8 cellular contexts compared by ENCODE assay signal in the genomic region with DNA sequence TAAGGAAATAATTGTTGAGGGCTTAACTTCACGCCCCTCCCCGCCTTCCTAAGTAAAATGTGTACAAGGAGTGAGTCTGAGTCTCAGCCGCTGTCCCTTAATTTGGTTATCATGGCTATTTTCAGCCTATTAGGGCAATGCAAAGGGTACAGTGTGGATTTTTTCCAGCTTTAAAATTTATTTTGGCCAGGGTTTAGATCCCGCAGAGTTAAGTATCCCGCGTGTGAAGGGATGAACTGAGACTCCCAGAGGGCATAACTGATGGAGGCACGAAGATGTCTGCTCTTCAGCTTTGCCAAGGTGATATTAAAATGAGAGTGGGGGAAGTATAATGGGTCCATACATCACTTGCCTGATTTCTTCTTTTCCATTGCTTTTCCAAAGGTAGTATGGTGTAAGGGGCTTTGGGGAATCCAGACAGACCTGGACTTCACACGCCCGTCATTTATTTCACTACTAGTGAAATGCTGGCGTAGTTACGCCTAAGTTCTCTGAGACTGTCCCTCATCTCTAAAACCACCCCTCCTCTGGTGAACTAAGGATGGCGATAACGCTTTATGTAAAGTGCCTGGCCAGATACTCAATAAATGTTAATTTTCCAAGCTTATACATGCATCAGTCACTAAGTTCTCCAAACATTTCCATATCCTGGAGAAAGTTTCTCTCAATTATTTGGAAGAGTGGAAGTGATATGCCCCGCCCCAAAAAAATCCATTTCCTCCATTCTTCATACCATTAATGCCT. TPM values are rescaled to one million over a fixed set of nuclear protein-coding genes. Genes with fewer than 3 reads are reported as not detected.
DNase-seq lines count a peak whose midpoint lies in the region; ATAC-seq, FAIRE-seq and TF ChIP-seq lines count a peak whose summit lies in the region.

No MANE protein-coding gene starts in this region.

- no peak for TF ChIP-seq CTCF in GM12878 (IDR thresholded peaks at IDR 0.05 in 2 of 3, conservative IDR thresholded peaks at IDR 0.05 in 1 of 3; ENCODE audit: control insufficient read depth in 2 of 3, extremely low read depth in 1 of 3, insufficient read depth in 1 of 3, low read depth in 3 of 3, low read length in 3 of 3)
- TF ChIP-seq CTCF in upper lobe of right lung (IDR thresholded peaks at IDR 0.05): no peak

- peak overlapping the region; percentile 76 for H3K4me3 ChIP-seq in GM12878
- peak overlapping the region; percentile 25 for H3K4me3 ChIP-seq in mesendoderm (ENCODE audit: low read length)
- peak overlapping the region; percentile 68 for H3K4me3 ChIP-seq in upper lobe of right lung

- H3K9me3 ChIP-seq in GM12878 (replicated peaks; ENCODE audit: control insufficient read depth, insufficient read depth, low read length) (no peaks in the 10 kb centered on the region), upper lobe of right lung (no peaks in the 10 kb centered on the region)

- no peak overlapping the region for H2BK15ac ChIP-seq in mesendoderm (replicated peaks; ENCODE audit: low read depth)

- no peak overlapping the region for H3K23ac ChIP-seq in mesendoderm (ENCODE audit: low read length)

- H2BK5ac ChIP-seq in mesendoderm (ENCODE audit: low read length): no peak overlapping the region

- intact Hi-C loops in GM12878 (cut with micrococcal nuclease; ENCODE audit: unreplicated experiment) (loop anchor here (10.0 kb wide), 1 partner anchor 460 kb away; no protein-coding TSS in a partner anchor), upper lobe of right lung (cut with DNase I) (no loop called here), head of caudate nucleus (cut with DNase I) (no loop called here)

- H4K5ac ChIP-seq in mesendoderm (ENCODE audit: low read length): no peak overlapping the region

- peak overlapping the region; percentile 72 for H3K18ac ChIP-seq in mesendoderm (ENCODE audit: low read length)

- ATAC-seq in GM12878 (no peak), upper lobe of right lung (no peak), HG02870 (IDR thresholded peaks at IDR 0.05; ENCODE audit: unreplicated experiment) (no peak)

- H3K27ac Mint-ChIP-seq in activated naive CD4-positive, alpha-beta T cell treated with anti-CD3 and anti-CD28 coated beads, Interleukin-2, amount 50 U/mL, for 24 hours: peak overlapping the region; percentile 85

- SMC1A ChIA-PET in GM12878 (lab: Charles Lee; ENCODE audit: uncharacterized antibody, unreplicated experiment): interaction anchor here (0.6 to 2.4 kb wide), 7 partner anchors 14 to 65 kb away, joined by 3 to 8 read pairs (median 4); no protein-coding TSS in a partner anchor

- H3K27ac ChIP-seq in GM12878 (ENCODE audit: control insufficient read depth, insufficient read depth) (no peak overlapping the region), mesendoderm (ENCODE audit: low read depth, low read length) (no peak overlapping the region), upper lobe of right lung (peak overlapping the region; percentile 73)

- peaks cover 0 to 3% of the 10 kb centered on the region in 2 experiments; a peak in 1 of 4 replicates for H3K36me3 ChIP-seq in GM12878 (ENCODE audit: control insufficient read depth in 2 of 2, insufficient read depth in 2 of 2, low read length in 1 of 2)
- no peaks in the 10 kb centered on the region for H3K36me3 ChIP-seq in mesendoderm (ENCODE audit: control insufficient read depth, insufficient read depth, low read length)
- H3K36me3 ChIP-seq in upper lobe of right lung: peaks cover 3% of the 10 kb centered on the region

- FAIRE-seq in GM12878 (lab: Jason Lieb, UNC): no peak

- no peaks in the 10 kb centered on the region for H3K27me3 ChIP-seq in GM12878 (replicated peaks in 1 of 2; ENCODE audit: control insufficient read depth in 2 of 2, insufficient read depth in 2 of 2, low read length in 1 of 2)
- H3K27me3 ChIP-seq in mesendoderm (ENCODE audit: insufficient read depth, low read length, poor library complexity): no peaks in the 10 kb centered on the region
- no peaks in the 10 kb centered on the region for H3K27me3 ChIP-seq in upper lobe of right lung

- peak overlapping the region; percentile 28; the same call in 1 of the 2 replicates for H3K9ac ChIP-seq in GM12878 (ENCODE audit: control insufficient read depth, insufficient read depth, low read length)
- H3K9ac ChIP-seq in mesendoderm (ENCODE audit: low read length): peak overlapping the region; percentile 66

- 6% methylated on average over 14 of the region's 14 CpGs for WGBS in GM12878 (ENCODE audit: insufficient coverage, insufficient replicate concordance, low lambda C conversion rate, missing lambda C conversion rate)
- WGBS in mesendoderm (ENCODE audit: extremely low coverage, insufficient coverage, low lambda C conversion rate): no CpG with 5 or more reads among the region's 14 CpGs

- H3K4me1 Mint-ChIP-seq in activated naive CD4-positive, alpha-beta T cell treated with anti-CD3 and anti-CD28 coated beads, Interleukin-2, amount 50 U/mL, for 24 hours: peaks cover 41% of the 10 kb centered on the region

- H3K36me3 Mint-ChIP-seq in activated naive CD4-positive, alpha-beta T cell treated with anti-CD3 and anti-CD28 coated beads, Interleukin-2, amount 50 U/mL, for 24 hours: no peaks in the 10 kb centered on the region

- no TSS peak for BruUV-seq in GM12878 (replicated peaks; lab: Mats Ljungman, UMichigan)

- no peaks in the 10 kb centered on the region for H3K79me1 ChIP-seq in mesendoderm (ENCODE audit: low read length)

- H3K9me3 Mint-ChIP-seq in activated naive CD4-positive, alpha-beta T cell treated with anti-CD3 and anti-CD28 coated beads, Interleukin-2, amount 50 U/mL, for 24 hours: no peaks in the 10 kb centered on the region

- H3K4me2 ChIP-seq in GM12878 (ENCODE audit: control insufficient read depth, insufficient read depth) (peak overlapping the region; percentile 97), mesendoderm (ENCODE audit: low read length) (peak overlapping the region; percentile 72)

- no peak overlapping the region for H2AK5ac ChIP-seq in mesendoderm (ENCODE audit: low read length)

- TF ChIP-seq RAD21 in GM12878 (IDR thresholded peaks at IDR 0.05; ENCODE audit: insufficient read depth, low read depth, low read length): no peak

- RAD21 ChIA-PET in GM12878 (lab: Charles Lee; ENCODE audit: unreplicated experiment): interaction anchor here (1.1 to 1.5 kb wide), 5 partner anchors 14 to 54 kb away, joined by 3 to 5 read pairs (median 3); partner anchors contain the start of gene CD59

- H3K56ac ChIP-seq in mesendoderm (ENCODE audit: low read length): peak overlapping the region; percentile 65

- DNase-seq in activated naive CD4-positive, alpha-beta T cell treated with Interleukin-2 at 50 U/mL for 16 hours: no peak
- DNase-seq in GM12878 (ENCODE audit: low read depth, low spot score) (no peak), mesendoderm (no peak), upper lobe of right lung (no peak), hippocampal formation (lab: John Stamatoyannopoulos, UW) (no peak), head of caudate nucleus (no peak)

- no peak overlapping the region for H3K4ac ChIP-seq in mesendoderm (ENCODE audit: low read depth, low read length)

- no peak overlapping the region for H2BK120ac ChIP-seq in mesendoderm (ENCODE audit: low read depth, low read length)

- TF ChIP-seq POLR2A in GM12878 (IDR thresholded peaks at IDR 0.05; ENCODE audit: low read depth, low read length): no peak

- CTCF ChIA-PET in GM12878 (lab: Yijun Ruan, JAX): interaction anchor here (0.7 to 1.4 kb wide), 4 partner anchors 21 to 59 kb away, joined by 3 to 5 read pairs (median 4); no protein-coding TSS in a partner anchor

- H3K4me1 ChIP-seq in GM12878 (ENCODE audit: control insufficient read depth, insufficient read depth, low read length): peaks cover 21% of the 10 kb centered on the region
- H3K4me1 ChIP-seq in mesendoderm (ENCODE audit: control insufficient read depth, low read depth, low read length): peaks cover 19% of the 10 kb centered on the region
- H3K4me1 ChIP-seq in upper lobe of right lung: peaks cover 17% of the 10 kb centered on the region

- TF ChIP-seq EP300 in GM12878 (IDR thresholded peaks at IDR 0.05; ENCODE audit: borderline replicate concordance in 1 of 2, control insufficient read depth in 1 of 2, low read depth in 2 of 2, low read length in 2 of 2): no peak

- peaks cover 5% of the 10 kb centered on the region for H3K27me3 Mint-ChIP-seq in activated naive CD4-positive, alpha-beta T cell treated with anti-CD3 and anti-CD28 coated beads, Interleukin-2, amount 50 U/mL, for 24 hours

- POLR2A ChIA-PET in GM12878 (lab: Charles Lee): interaction anchor here (0.8 to 1.3 kb wide), 6 partner anchors 10 to 736 kb away, joined by 3 to 6 read pairs (median 4); partner anchors contain the start of gene TCP11L1

- H3K79me2 ChIP-seq in GM12878 (ENCODE audit: control insufficient read depth, insufficient read depth, low read length) (peaks cover 3% of the 10 kb centered on the region), mesendoderm (ENCODE audit: control insufficient read depth, insufficient read depth, low read length) (no peaks in the 10 kb centered on the region)

- H2AFZ ChIP-seq in GM12878 (ENCODE audit: control insufficient read depth, low read depth, low read length): peak overlapping the region; percentile 90

- H4K8ac ChIP-seq in mesendoderm (ENCODE audit: low read depth, low read length): no peak overlapping the region

- peak overlapping the region; percentile 97 for H3K4me3 Mint-ChIP-seq in activated naive CD4-positive, alpha-beta T cell treated with anti-CD3 and anti-CD28 coated beads, Interleukin-2, amount 50 U/mL, for 24 hours

- H4K20me1 ChIP-seq in GM12878 (ENCODE audit: control insufficient read depth, insufficient read depth): peaks cover 2% of the 10 kb centered on the region; the same call in 1 of the 2 replicates

- in situ Hi-C loops in GM12878 (cut with MboI): no loop called here

RNA-seq across cellular contexts. Expression of gene FBXO3, which starts 0.9 kb away (rescaled TPM):
- 52.3 and 56.3 TPM in 2 replicates for total RNA-seq in GM12878 (2013; cell fraction: nucleolus; rRNA removed)
- total RNA-seq in GM12878 (2014; rRNA removed) (10.4 and 11.1 TPM in 2 replicates), GM12878 (2014; rRNA removed; fragmentation: Illumina TruSeq; extraction: Trizol) (11.6 and 13.2 TPM in 2 replicates), GM12878 (2021) (9.2 and 11.3 TPM in 2 replicates), upper lobe of right lung (32.5 TPM)
- 7.7 TPM for polyA plus RNA-seq in GM12878 (2011; ENCODE audit: low read depth)
- polyA plus RNA-seq in GM12878 (2011; rRNA removed) (33.4 and 45.2 TPM in 2 replicates), GM12878 (2014; fragmentation: Illumina TruSeq; extraction: Trizol) (14.5 and 23.5 TPM in 2 replicates), GM12878 (2014; fragmentation: Nextera tagmentation; extraction: Ambion mirVana) (10 to 100 TPM; 12.4 to 27.1 TPM), GM12878 (2014; rRNA removed) (8.5 and 8.9 TPM in 2 replicates), GM12878 (2016; fragmentation: Nextera tagmentation; extraction: Ambion mirVana) (10 to 100 TPM; 20.4 to 24.3 TPM)
- 14.1 and 16.6 TPM in 2 replicates for polyA plus RNA-seq in GM12878 (2011; cell fraction: cytosol; rRNA removed)
- polyA plus RNA-seq in GM12878 (2011; cell fraction: nucleus; rRNA removed): 21.6 and 31.0 TPM in 2 replicates
- 7.2 and 10.3 TPM in 2 replicates for polyA plus RNA-seq in GM12878 (2012)
- 22.4 and 30.6 TPM in 2 replicates for polyA minus RNA-seq in GM12878 (2011; rRNA and poly(A)+ RNA removed)
- polyA minus RNA-seq in GM12878 (2011; cell fraction: cytosol; rRNA and poly(A)+ RNA removed): 9.7 and 13.2 TPM in 2 replicates
- 24.4 and 30.0 TPM in 2 replicates for polyA minus RNA-seq in GM12878 (2011; cell fraction: nucleus; rRNA and poly(A)+ RNA removed)
- polyA plus RNA-seq in mesendoderm (2013, experiment 1 of 2): 11.3 TPM
- polyA plus RNA-seq in mesendoderm (2013, experiment 2 of 2): 14.0 TPM

RNA-seq across cellular contexts. Expression of gene CD59, which starts 39.0 kb away (rescaled TPM):
- 68.2 and 75.8 TPM in 2 replicates for total RNA-seq in GM12878 (2013; cell fraction: nucleolus; rRNA removed)
- total RNA-seq in GM12878 (2014; rRNA removed): 55.5 and 75.8 TPM in 2 replicates
- 83.2 and 89.0 TPM in 2 replicates for total RNA-seq in GM12878 (2014; rRNA removed; fragmentation: Illumina TruSeq; extraction: Trizol)
- total RNA-seq in GM12878 (2021): 143 and 144 TPM in 2 replicates
- 107 TPM for polyA plus RNA-seq in GM12878 (2011; ENCODE audit: low read depth)
- polyA plus RNA-seq in GM12878 (2011; rRNA removed): 201 and 225 TPM in 2 replicates
- polyA plus RNA-seq in GM12878 (2011; cell fraction: cytosol; rRNA removed): 159 and 211 TPM in 2 replicates
- polyA plus RNA-seq in GM12878 (2011; cell fraction: nucleus; rRNA removed): 55.6 and 69.0 TPM in 2 replicates
- polyA plus RNA-seq in GM12878 (2012): 85.7 and 97.9 TPM in 2 replicates
- polyA plus RNA-seq in GM12878 (2014; fragmentation: Illumina TruSeq; extraction: Trizol): 185 and 186 TPM in 2 replicates
- 100 to 1,000 TPM; 223 to 256 TPM for polyA plus RNA-seq in GM12878 (2014; fragmentation: Nextera tagmentation; extraction: Ambion mirVana)
- 93.6 and 109 TPM in 2 replicates for polyA plus RNA-seq in GM12878 (2014; rRNA removed)
- polyA plus RNA-seq in GM12878 (2016; fragmentation: Nextera tagmentation; extraction: Ambion mirVana): 100 to 1,000 TPM; 177 to 195 TPM
- 93.2 and 138 TPM in 2 replicates for polyA minus RNA-seq in GM12878 (2011; rRNA and poly(A)+ RNA removed)
- 24.9 and 46.1 TPM in 2 replicates for polyA minus RNA-seq in GM12878 (2011; cell fraction: cytosol; rRNA and poly(A)+ RNA removed)
- polyA minus RNA-seq in GM12878 (2011; cell fraction: nucleus; rRNA and poly(A)+ RNA removed): 15.7 and 20.6 TPM in 2 replicates
- 39.5 TPM for polyA plus RNA-seq in mesendoderm (2013, experiment 1 of 2)
- polyA plus RNA-seq in mesendoderm (2013, experiment 2 of 2): 40.7 TPM
- 1,004 TPM for total RNA-seq in upper lobe of right lung

Comparison
In these comparisons a context has a peak if more than half of its experiments do, and no peak if none do; other contexts are left out.
1. H3K4me3 ChIP-seq: peak in every context shown above with its lines; median percentile 76 in GM12878; 68 in upper lobe of right lung; 25 in mesendoderm.